1 cellular context compared by ENCODE assay signal in genomic region chr6:75012018-75012417, GRCh38.
TF ChIP-seq lines count a peak whose summit lies in the region.

No MANE protein-coding gene starts in this region.

TF ChIP-seq in HepG2, 621 proteins besides CTCF, POLR2A, EP300 and RAD21:
- TF ChIP-seq ZFP82 (CRISPR knock-in tag; IDR thresholded peaks at IDR 0.05; ENCODE audit: borderline replicate concordance) = no peak
- no peak for TF ChIP-seq GATAD2A (CRISPR knock-in tag; IDR thresholded peaks at IDR 0.05)
- no peak for TF ChIP-seq ZNF749 (CRISPR knock-in tag; IDR thresholded peaks at IDR 0.05; ENCODE audit: borderline replicate concordance)
- TF ChIP-seq MAF1 (CRISPR knock-in tag; IDR thresholded peaks at IDR 0.05; ENCODE audit: borderline replicate concordance) = no peak
- TF ChIP-seq CREB1 (IDR thresholded peaks at IDR 0.05) = 0 out of 2 replicates have a peak, but pooled peaks have one; percentile 8
- TF ChIP-seq CREB1 (CRISPR knock-in tag; IDR thresholded peaks at IDR 0.05) = no peak
- TF ChIP-seq ATF7 (IDR thresholded peaks at IDR 0.05) = peak; percentile 76
- no peak for TF ChIP-seq ATF7 (CRISPR knock-in tag; IDR thresholded peaks at IDR 0.05)
- TF ChIP-seq ZNF432 (CRISPR knock-in tag; IDR thresholded peaks at IDR 0.05; ENCODE audit: borderline replicate concordance) = no peak
